Comparison of ENCODE assay signal across 1 cellular context in the genomic region with DNA sequence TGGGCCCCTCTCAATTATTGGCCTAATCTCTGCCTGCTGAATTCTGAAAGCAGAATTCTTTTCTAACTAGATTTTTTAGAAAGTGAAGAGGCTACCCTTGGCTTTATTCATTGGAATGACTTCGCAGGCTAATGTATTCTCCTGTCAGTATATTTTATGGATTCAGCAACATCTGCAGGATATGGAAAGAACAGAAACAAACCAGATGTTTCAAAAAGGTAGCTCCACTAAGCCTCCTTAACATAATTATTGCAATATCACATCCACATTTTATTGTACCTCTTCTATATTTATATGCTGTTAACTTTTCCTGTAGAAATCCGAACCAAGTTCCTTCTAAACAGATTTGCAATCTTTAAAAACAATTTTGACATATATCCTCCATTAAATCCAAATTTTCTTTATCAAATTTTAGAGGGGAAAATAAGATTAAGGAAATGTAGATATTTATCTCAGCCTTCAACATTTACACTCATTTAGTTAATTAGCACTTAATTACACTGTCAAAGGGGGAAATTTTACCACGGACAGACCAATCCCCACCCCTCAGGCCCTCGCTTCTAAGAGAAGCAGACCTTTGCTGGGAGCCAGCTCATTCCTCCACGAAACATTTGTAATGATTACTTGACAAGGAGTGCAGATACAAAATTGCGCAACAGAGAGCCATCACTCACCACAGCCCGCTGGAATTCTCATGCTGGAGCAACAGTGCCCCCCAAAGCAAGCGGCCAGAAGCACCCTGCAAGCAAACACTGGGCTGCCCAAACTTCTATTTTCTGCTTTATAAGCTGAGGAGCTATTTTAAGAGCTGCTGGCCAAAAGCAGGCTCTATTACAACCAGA.
TF ChIP-seq lines count a peak whose summit lies in the region.

No MANE protein-coding gene starts in this region.

TF ChIP-seq in HCT116, 20 proteins besides CTCF, POLR2A, EP300 and RAD21 (continued from another document):
- TF ChIP-seq YY1 (IDR thresholded peaks at IDR 0.05; ENCODE audit: extremely low read depth, insufficient replicate concordance, low read depth, low read length) (no peak), SP1 (IDR thresholded peaks at IDR 0.05; ENCODE audit: low read depth) (no peak)
